ENCODE assay signal across 15 cellular contexts in genomic region chr2:67159929-67160328, GRCh38.
DNase-seq lines count a peak whose midpoint lies in the region; ATAC-seq, FAIRE-seq and TF ChIP-seq lines count a peak whose summit lies in the region.
"Had no signal": no experiment of that assay in that cellular context is flagged by ENCODE, and none has a peak within 500 bp of the region (broad histone marks: within the 10 kb centered on the region; RNA-seq: fewer than 3 reads in every experiment).

No MANE protein-coding gene starts in this region.

- H3K36me3 ChIP-seq in left lung = no peaks in the 10 kb centered on the region
- H3K36me3 ChIP-seq: BLaER1, breast epithelium, gastrocnemius medialis had no signal

- no peak overlapping the region for H3K4me3 ChIP-seq in left lung
- H3K4me3 ChIP-seq in lower leg skin (ENCODE audit: low read depth, poor library complexity, severe bottlenecking) = no peak overlapping the region
- H3K4me3 ChIP-seq: BLaER1, breast epithelium, gastrocnemius medialis had no signal

- no peaks in the 10 kb centered on the region for H3K27me3 ChIP-seq in left lung
- H3K27me3 ChIP-seq: BLaER1, breast epithelium, gastrocnemius medialis had no signal

- TF ChIP-seq POLR2A in lower leg skin (IDR thresholded peaks at IDR 0.05) = no peak

- H3K4me1 ChIP-seq in left lung = no peaks in the 10 kb centered on the region
- H3K4me1 ChIP-seq: BLaER1, breast epithelium, gastrocnemius medialis, parathyroid adenoma had no signal

- TF ChIP-seq CTCF in left lung (IDR thresholded peaks at IDR 0.05) = no peak
- TF ChIP-seq CTCF in lower leg skin (IDR thresholded peaks at IDR 0.05) = no peak

- peak overlapping the region in 1 of 2 donors; percentile 33 for H3K27ac ChIP-seq in left lung
- H3K27ac ChIP-seq: BLaER1, breast epithelium, gastrocnemius medialis, parathyroid adenoma had no signal

- FAIRE-seq in endometrium (lab: Jason Lieb, UNC) = peak; percentile 69

- no peaks in the 10 kb centered on the region for H3K9me3 ChIP-seq in left lung
- H3K9me3 ChIP-seq: BLaER1, breast epithelium, gastrocnemius medialis had no signal

- DNase-seq in pulmonary artery endothelial cell (ENCODE audit: low read depth, low spot score) (peak; percentile 64), left lung (no peak), lower leg skin (ENCODE audit: low spot score in 2 of 2) (no peak), NCI-H187 (lab: John Stamatoyannopoulos, UW) (no peak)
- DNase-seq: activated CD8-positive, alpha-beta memory T cell treated with anti-CD3 and anti-CD28 coated beads, Interleukin-2, amount 50 U/mL, for 48 hours; effector CD8-positive, alpha-beta T cell; gastrocnemius medialis; NCI-H1694 had no signal

- peak; percentile 83 for ATAC-seq in GM18861 (IDR thresholded peaks at IDR 0.05; ENCODE audit: unreplicated experiment)
- peak; percentile 62 for ATAC-seq in HG03342 (IDR thresholded peaks at IDR 0.05; ENCODE audit: unreplicated experiment)
- ATAC-seq in left lung = no peak
- ATAC-seq in HG02938 (IDR thresholded peaks at IDR 0.05; ENCODE audit: unreplicated experiment) = no peak
- ATAC-seq: gastrocnemius medialis had no signal

- 76 to 81% methylated on average over 4 of the region's 4 CpGs for WGBS in lower leg skin, 2 donors

- intact Hi-C loops in left lung (cut with DNase I) = no loop called here
- intact Hi-C loops in lower leg skin (cut with DNase I; ENCODE audit: low total_unique reads) = no loop called here

Comparison
In these comparisons a context has a peak if more than half of its experiments do, and no peak if none do; other contexts are left out.
1. ATAC-seq: peak in GM18861 (single experiment) and HG03342 (single experiment); none in left lung (single experiment) and HG02938 (single experiment).